In genomic region chr5:160061770-160062169, GRCh38 we compare ENCODE assay signal across 22 cellular contexts.
"Had no signal": no experiment of that assay in that cellular context is flagged by ENCODE, and none has a peak within 500 bp of the region (broad histone marks: within the 10 kb centered on the region; RNA-seq: fewer than 3 reads in every experiment).

No MANE protein-coding gene starts in this region.

- H3K27me3 Mint-ChIP-seq: activated CD8-positive, alpha-beta T cell treated with anti-CD3 and anti-CD28 coated beads for 36 hours; activated naive CD4-positive, alpha-beta T cell treated with anti-CD3 and anti-CD28 coated beads, Interleukin-2, amount 50 U/mL, for 24 hours; T-cell had no signal

- H3K27ac ChIP-seq: SK-N-MC had no signal

- H3K4me3 ChIP-seq: SK-N-MC had no signal

- H3K27ac Mint-ChIP-seq: activated CD8-positive, alpha-beta T cell treated with anti-CD3 and anti-CD28 coated beads for 36 hours; activated naive CD4-positive, alpha-beta T cell treated with anti-CD3 and anti-CD28 coated beads, Interleukin-2, amount 50 U/mL, for 24 hours; T-cell had no signal

- H3K4me3 Mint-ChIP-seq: activated CD8-positive, alpha-beta T cell treated with anti-CD3 and anti-CD28 coated beads for 36 hours; activated naive CD4-positive, alpha-beta T cell treated with anti-CD3 and anti-CD28 coated beads, Interleukin-2, amount 50 U/mL, for 24 hours; T-cell had no signal

- H3K4me1 Mint-ChIP-seq: T-cell had no signal

- ATAC-seq: activated CD4-positive, CD25-positive, alpha-beta regulatory T cell treated with anti-CD3 and anti-CD28 coated beads, Interleukin-2, amount 50 U/mL, for 24 hours; activated CD8-positive, alpha-beta T cell treated with anti-CD3 and anti-CD28 coated beads for 36 hours; T-cell had no signal

- H3K9me3 Mint-ChIP-seq: activated CD8-positive, alpha-beta T cell treated with anti-CD3 and anti-CD28 coated beads for 36 hours; activated naive CD4-positive, alpha-beta T cell treated with anti-CD3 and anti-CD28 coated beads, Interleukin-2, amount 50 U/mL, for 24 hours; T-cell had no signal

- DNase-seq: activated CD4-positive, alpha-beta T cell treated with anti-CD3 and anti-CD28 coated beads for 4 hours; activated CD8-positive, alpha-beta memory T cell treated with anti-CD3 and anti-CD28 coated beads, Interleukin-2, amount 50 U/mL, for 4 hours; activated CD8-positive, alpha-beta T cell treated with anti-CD3 and anti-CD28 coated beads for 36 hours; activated naive CD4-positive, alpha-beta T cell; activated T-cell treated with anti-CD3 and anti-CD28 coated beads, Interleukin-2, amount 50 U/mL, for 1 hour; aorta; central memory CD4-positive, alpha-beta T cell; Karpas-422; MM.1S; NCI-H1105; NCI-H1436; NCI-H187; NCI-H2081 treated with DMSO at 0.1 percent for 48 hours; NCI-H2171; NCI-H2227 treated with DMSO at 0.1 percent for 48 hours; NCI-H446 treated with DMSO at 0.1 percent for 48 hours; NCI-H524 treated with DMSO at 0.1 percent for 48 hours; NCI-H748 treated with DMSO at 0.1 percent for 48 hours; T-cell had no signal
